ENCODE assay signal across 1 cellular context in the genomic region with DNA sequence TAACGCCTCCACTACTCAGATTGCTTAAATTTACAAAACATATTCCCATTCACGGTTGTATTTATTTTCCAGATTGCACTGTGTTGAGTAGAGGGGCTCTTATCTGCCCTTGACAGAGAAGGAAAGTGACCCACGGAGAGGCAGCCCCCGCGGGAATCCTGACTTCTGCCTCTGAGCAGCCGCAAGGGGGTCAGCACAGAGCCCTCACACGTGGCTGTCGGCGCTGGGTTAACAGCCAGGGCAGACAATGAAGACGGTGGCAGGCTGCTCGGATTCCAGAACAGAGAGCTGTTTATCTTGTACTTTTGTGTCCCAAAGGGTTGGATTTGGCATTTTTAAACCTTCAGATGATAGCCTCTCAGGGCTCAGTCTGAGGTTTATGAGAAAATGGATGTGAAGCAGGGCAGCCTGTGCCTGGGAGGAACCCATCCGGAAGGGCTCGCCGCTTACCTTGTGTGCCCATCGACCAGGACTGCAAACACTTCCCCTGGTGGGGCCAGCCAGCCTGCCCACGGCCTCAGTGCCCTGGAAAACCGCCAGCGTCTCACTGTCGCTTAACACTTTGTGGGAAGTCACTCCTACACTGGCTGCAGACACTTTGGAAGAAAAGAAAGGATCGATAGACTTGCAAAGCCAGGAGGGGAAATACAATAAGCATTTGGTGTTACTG.
TF ChIP-seq lines count a peak whose summit lies in the region.

No MANE protein-coding gene starts in this region.

TF ChIP-seq in K562, 482 proteins besides CTCF, POLR2A, EP300 and RAD21 (continued from another document):
- TF ChIP-seq, protein P1, sequence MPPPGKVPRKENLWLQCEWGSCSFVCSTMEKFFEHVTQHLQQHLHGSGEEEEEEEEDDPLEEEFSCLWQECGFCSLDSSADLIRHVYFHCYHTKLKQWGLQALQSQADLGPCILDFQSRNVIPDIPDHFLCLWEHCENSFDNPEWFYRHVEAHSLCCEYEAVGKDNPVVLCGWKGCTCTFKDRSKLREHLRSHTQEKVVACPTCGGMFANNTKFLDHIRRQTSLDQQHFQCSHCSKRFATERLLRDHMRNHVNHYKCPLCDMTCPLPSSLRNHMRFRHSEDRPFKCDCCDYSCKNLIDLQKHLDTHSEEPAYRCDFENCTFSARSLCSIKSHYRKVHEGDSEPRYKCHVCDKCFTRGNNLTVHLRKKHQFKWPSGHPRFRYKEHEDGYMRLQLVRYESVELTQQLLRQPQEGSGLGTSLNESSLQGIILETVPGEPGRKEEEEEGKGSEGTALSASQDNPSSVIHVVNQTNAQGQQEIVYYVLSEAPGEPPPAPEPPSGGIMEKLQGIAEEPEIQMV (tag; conservative IDR thresholded peaks at IDR 0.05; ENCODE audit: low read depth): no peak
- TF ChIP-seq ZNF668 (CRISPR knock-in tag; IDR thresholded peaks at IDR 0.05) (no peak), CBX5 (IDR thresholded peaks at IDR 0.05; ENCODE audit: borderline replicate concordance, low read depth) (no peak), TAF1 (IDR thresholded peaks at IDR 0.05; ENCODE audit: control insufficient read depth, extremely low read depth, insufficient read depth, low read length, severe bottlenecking) (no peak), TARDBP (IDR thresholded peaks at IDR 0.05) (no peak), MTA2 (IDR thresholded peaks at IDR 0.05; ENCODE audit: low read depth) (no peak), SREBF1 (IDR thresholded peaks at IDR 0.05; ENCODE audit: borderline replicate concordance, low read depth, low read length) (no peak), BMI1 (IDR thresholded peaks at IDR 0.05; ENCODE audit: low read length) (no peak)
- TF ChIP-seq, protein P2, sequence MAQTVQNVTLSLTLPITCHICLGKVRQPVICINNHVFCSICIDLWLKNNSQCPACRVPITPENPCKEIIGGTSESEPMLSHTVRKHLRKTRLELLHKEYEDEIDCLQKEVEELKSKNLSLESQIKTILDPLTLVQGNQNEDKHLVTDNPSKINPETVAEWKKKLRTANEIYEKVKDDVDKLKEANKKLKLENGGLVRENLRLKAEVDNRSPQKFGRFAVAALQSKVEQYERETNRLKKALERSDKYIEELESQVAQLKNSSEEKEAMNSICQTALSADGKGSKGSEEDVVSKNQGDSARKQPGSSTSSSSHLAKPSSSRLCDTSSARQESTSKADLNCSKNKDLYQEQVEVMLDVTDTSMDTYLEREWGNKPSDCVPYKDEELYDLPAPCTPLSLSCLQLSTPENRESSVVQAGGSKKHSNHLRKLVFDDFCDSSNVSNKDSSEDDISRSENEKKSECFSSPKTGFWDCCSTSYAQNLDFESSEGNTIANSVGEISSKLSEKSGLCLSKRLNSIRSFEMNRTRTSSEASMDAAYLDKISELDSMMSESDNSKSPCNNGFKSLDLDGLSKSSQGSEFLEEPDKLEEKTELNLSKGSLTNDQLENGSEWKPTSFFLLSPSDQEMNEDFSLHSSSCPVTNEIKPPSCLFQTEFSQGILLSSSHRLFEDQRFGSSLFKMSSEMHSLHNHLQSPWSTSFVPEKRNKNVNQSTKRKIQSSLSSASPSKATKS (CRISPR knock-in tag; IDR thresholded peaks at IDR 0.05): no peak
- TF ChIP-seq, protein P3, sequence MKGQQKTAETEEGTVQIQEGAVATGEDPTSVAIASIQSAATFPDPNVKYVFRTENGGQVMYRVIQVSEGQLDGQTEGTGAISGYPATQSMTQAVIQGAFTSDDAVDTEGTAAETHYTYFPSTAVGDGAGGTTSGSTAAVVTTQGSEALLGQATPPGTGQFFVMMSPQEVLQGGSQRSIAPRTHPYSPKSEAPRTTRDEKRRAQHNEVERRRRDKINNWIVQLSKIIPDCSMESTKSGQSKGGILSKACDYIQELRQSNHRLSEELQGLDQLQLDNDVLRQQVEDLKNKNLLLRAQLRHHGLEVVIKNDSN (CRISPR knock-in tag; IDR thresholded peaks at IDR 0.05): no peak
